ENCODE assay signal across 23 cellular contexts in the genomic region with DNA sequence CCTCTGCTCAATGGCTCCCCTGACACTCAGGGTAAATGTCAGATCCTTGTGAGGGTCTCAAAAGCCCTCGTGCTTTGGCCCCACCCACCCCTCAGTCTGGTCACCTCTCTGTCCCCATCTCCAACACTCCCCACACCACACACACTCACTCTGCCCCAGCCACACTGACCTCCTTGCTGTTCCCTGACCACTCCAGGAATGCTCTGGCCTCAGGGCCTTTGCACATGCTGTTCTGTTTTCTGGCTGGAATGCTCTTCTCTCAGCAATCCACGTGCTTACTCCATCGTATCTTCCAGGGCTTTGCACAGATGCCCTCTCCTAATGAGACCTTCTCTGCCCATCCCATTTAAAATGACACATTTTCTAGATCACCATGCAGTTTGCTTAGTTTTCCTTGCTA.
"Had no signal": no experiment of that assay in that cellular context is flagged by ENCODE, and none has a peak within 500 bp of the region (broad histone marks: within the 10 kb centered on the region; RNA-seq: fewer than 3 reads in every experiment).

No MANE protein-coding gene starts in this region.

- ATAC-seq: activated CD8-positive, alpha-beta memory T cell treated with anti-CD3 and anti-CD28 coated beads, Interleukin-2, amount 10 ng/mL, durations not matched to agents 7 days and 5 days; left lobe of liver; naive thymus-derived CD4-positive, alpha-beta T cell; pancreas; psoas muscle; stimulated activated naive CD8-positive, alpha-beta T cell treated with anti-CD3 and anti-CD28 coated beads, Interleukin-15, amount 100 ng/mL, for 72 hours; WTC11 had no signal

- DNase-seq: activated CD4-positive, alpha-beta memory T cell treated with anti-CD3 and anti-CD28 coated beads for 36 hours; activated CD4-positive, alpha-beta T cell treated with anti-CD3 and anti-CD28 coated beads for 4 hours; activated CD8-positive, alpha-beta memory T cell treated with anti-CD3 and anti-CD28 coated beads, Interleukin-2, amount 10 ng/mL, durations not matched to agents 7 days and 5 days; activated effector memory CD4-positive, alpha-beta T cell treated with anti-CD3 and anti-CD28 coated beads, Interleukin-2, amount 50 U/mL, for 16 hours; activated naive CD4-positive, alpha-beta T cell treated with anti-CD3 and anti-CD28 coated beads, Interleukin-2, amount 10 ng/mL, durations not matched to agents 7 days and 5 days; activated T-cell treated with anti-CD3 and anti-CD28 coated beads for 4 hours; effector CD4-positive, alpha-beta T cell; erythroblast; foreskin fibroblast; heart right ventricle; lower lobe of right lung; naive thymus-derived CD4-positive, alpha-beta T cell; pancreas; psoas muscle; stimulated activated CD4-positive, alpha-beta T cell treated with anti-CD3 and anti-CD28 coated beads, Interleukin-1b, Interleukin-23, amount 100 ng/mL, for 48 hours; stimulated activated naive CD8-positive, alpha-beta T cell treated with anti-CD3 and anti-CD28 coated beads, Interleukin-15, amount 100 ng/mL, for 72 hours; T1000 had no signal

- H3K27ac ChIP-seq: lower lobe of right lung, pancreas, psoas muscle had no signal

- H3K27me3 ChIP-seq: pancreas, right atrium auricular region, tibial nerve had no signal

- H3K9me3 ChIP-seq: lower lobe of right lung, pancreas, psoas muscle, right atrium auricular region, tibial nerve had no signal

- H3K9me3 Mint-ChIP-seq: activated CD4-positive, alpha-beta memory T cell treated with anti-CD3 and anti-CD28 coated beads for 36 hours had no signal

- H3K27me3 Mint-ChIP-seq: activated CD8-positive, alpha-beta memory T cell treated with anti-CD3 and anti-CD28 coated beads, Interleukin-2, amount 10 ng/mL, durations not matched to agents 7 days and 5 days had no signal

- H3K4me1 ChIP-seq: pancreas, psoas muscle had no signal

- H3K4me3 ChIP-seq: heart right ventricle, lower lobe of right lung, pancreas, psoas muscle, right atrium auricular region, tibial nerve had no signal

- H3K27ac Mint-ChIP-seq: activated CD4-positive, alpha-beta memory T cell treated with anti-CD3 and anti-CD28 coated beads for 36 hours; activated CD8-positive, alpha-beta memory T cell treated with anti-CD3 and anti-CD28 coated beads, Interleukin-2, amount 10 ng/mL, durations not matched to agents 7 days and 5 days; activated naive CD4-positive, alpha-beta T cell treated with anti-CD3 and anti-CD28 coated beads, Interleukin-2, amount 10 ng/mL, durations not matched to agents 7 days and 5 days; stimulated activated naive CD8-positive, alpha-beta T cell treated with anti-CD3 and anti-CD28 coated beads, Interleukin-15, amount 100 ng/mL, for 72 hours had no signal

- FAIRE-seq: pancreas, urothelium cell line had no signal

- H3K36me3 Mint-ChIP-seq: activated CD4-positive, alpha-beta memory T cell treated with anti-CD3 and anti-CD28 coated beads for 36 hours; activated CD8-positive, alpha-beta memory T cell treated with anti-CD3 and anti-CD28 coated beads, Interleukin-2, amount 10 ng/mL, durations not matched to agents 7 days and 5 days; activated naive CD4-positive, alpha-beta T cell treated with anti-CD3 and anti-CD28 coated beads, Interleukin-2, amount 10 ng/mL, durations not matched to agents 7 days and 5 days; naive thymus-derived CD4-positive, alpha-beta T cell had no signal

- H3K4me3 Mint-ChIP-seq: activated CD4-positive, alpha-beta memory T cell treated with anti-CD3 and anti-CD28 coated beads for 36 hours; activated CD8-positive, alpha-beta memory T cell treated with anti-CD3 and anti-CD28 coated beads, Interleukin-2, amount 10 ng/mL, durations not matched to agents 7 days and 5 days; activated naive CD4-positive, alpha-beta T cell treated with anti-CD3 and anti-CD28 coated beads, Interleukin-2, amount 10 ng/mL, durations not matched to agents 7 days and 5 days; naive thymus-derived CD4-positive, alpha-beta T cell; stimulated activated naive CD8-positive, alpha-beta T cell treated with anti-CD3 and anti-CD28 coated beads, Interleukin-15, amount 100 ng/mL, for 72 hours; T-helper 1 cell treated with Interleukin-12 subunit alpha and Interleukin-12 subunit beta and Interleukin-4 antibody, amounts not matched to agents 30 μg/mL and 1 μg/mL, for 36 hours; WTC11 had no signal

- H3K36me3 ChIP-seq: heart right ventricle, lower lobe of right lung, pancreas, right atrium auricular region, tibial nerve had no signal
